ENCODE assay signal across 8 cellular contexts in genomic region chr2:55049794-55050132, GRCh38. TPM values are rescaled to one million over a fixed set of nuclear protein-coding genes. Genes with fewer than 3 reads are reported as not detected.
DNase-seq lines count a peak whose midpoint lies in the region; ATAC-seq and TF ChIP-seq lines count a peak whose summit lies in the region.

No MANE protein-coding gene starts in this region.

- peak; percentile 18 for DNase-seq in 8988T
- no peak for DNase-seq in left ventricle myocardium inferior
- DNase-seq in smooth muscle cell (lab: John Stamatoyannopoulos, UW; ENCODE audit: unreplicated experiment): peak; percentile 53
- DNase-seq in DMS153 treated with DMSO at 0.1 percent for 48 hours (lab: John Stamatoyannopoulos, UW; ENCODE audit: unreplicated experiment): no peak
- no peak for DNase-seq in stimulated activated naive CD4-positive, alpha-beta T cell treated with Interleukin-2 at 50 U/mL for 16 hours (lab: John Stamatoyannopoulos, UW)
- DNase-seq in NCI-H2029 (lab: John Stamatoyannopoulos, UW): no peak

- TF ChIP-seq CTCF in WI38 (IDR thresholded peaks at IDR 0.05; ENCODE audit: low read depth, low read length) (no peak), left ventricle myocardium inferior (IDR thresholded peaks at IDR 0.05; ENCODE audit: borderline replicate concordance) (no peak), smooth muscle cell (IDR thresholded peaks at IDR 0.05; ENCODE audit: borderline replicate concordance, insufficient read depth, poor library complexity, severe bottlenecking) (peak; percentile 2)

- H3K9ac ChIP-seq in smooth muscle cell (ENCODE audit: low read depth): peak overlapping the region; percentile 91

- ATAC-seq in GM21381 (IDR thresholded peaks at IDR 0.05; ENCODE audit: unreplicated experiment): peak; percentile 0

- H3K27me3 ChIP-seq in left ventricle myocardium inferior (ENCODE audit: low read depth): no peaks in the 10 kb centered on the region
- no peaks in the 10 kb centered on the region for H3K27me3 ChIP-seq in smooth muscle cell (ENCODE audit: low read depth)

- peaks cover 73% of the 10 kb centered on the region for H3K79me2 ChIP-seq in smooth muscle cell (ENCODE audit: low read depth)

- WGBS in smooth muscle cell (ENCODE audit: low lambda C conversion rate): 2% methylated on average over 9 of the region's 45 CpGs

- peaks cover 13% of the 10 kb centered on the region for H3F3A ChIP-seq in smooth muscle cell (ENCODE audit: low read depth)

- H3K4me2 ChIP-seq in smooth muscle cell: peak overlapping the region; percentile 87

- H3K27ac ChIP-seq in left ventricle myocardium inferior (replicated peaks) (peak overlapping the region; percentile 97), smooth muscle cell (ENCODE audit: low read depth) (peak overlapping the region; percentile 99)

- H3K36me3 ChIP-seq in left ventricle myocardium inferior: no peaks in the 10 kb centered on the region
- no peaks in the 10 kb centered on the region for H3K36me3 ChIP-seq in smooth muscle cell (ENCODE audit: low read depth)

- H2AFZ ChIP-seq in smooth muscle cell (ENCODE audit: low read depth): no peak overlapping the region

- H3K4me3 ChIP-seq in WI38 (ENCODE audit: low read depth, low read length): peak overlapping the region; percentile 89
- peak overlapping the region; percentile 92 for H3K4me3 ChIP-seq in left ventricle myocardium inferior
- peak overlapping the region; percentile 94 for H3K4me3 ChIP-seq in smooth muscle cell

- H3K9me3 ChIP-seq in left ventricle myocardium inferior (replicated peaks) (no peaks in the 10 kb centered on the region), smooth muscle cell (replicated peaks; ENCODE audit: low read depth) (no peaks in the 10 kb centered on the region)

- peaks cover 47% of the 10 kb centered on the region for H4K20me1 ChIP-seq in smooth muscle cell (ENCODE audit: low read depth)

- H3K4me1 ChIP-seq in left ventricle myocardium inferior: peaks cover 65% of the 10 kb centered on the region
- H3K4me1 ChIP-seq in smooth muscle cell (ENCODE audit: low read depth): peaks cover 40% of the 10 kb centered on the region

- intact Hi-C loops in left ventricle myocardium inferior (cut with micrococcal nuclease): loop anchor here (10.0 kb wide), 1 partner anchor 55 kb away; no protein-coding TSS in a partner anchor

RNA-seq across cellular contexts. Expression of gene RTN4, which starts 0.5 kb away (rescaled TPM):
- total RNA-seq in left ventricle myocardium inferior (105 TPM), smooth muscle cell (246 and 295 TPM in 2 replicates)
- polyA plus RNA-seq in smooth muscle cell: 335 and 371 TPM in 2 replicates

Comparison
In these comparisons a context has a peak if more than half of its experiments do, and no peak if none do; other contexts are left out.
1. DNase-seq: peak in 8988T (single experiment) and smooth muscle cell (single experiment); none in left ventricle myocardium inferior (single experiment), DMS153 treated with DMSO at 0.1 percent for 48 hours (single experiment), stimulated activated naive CD4-positive, alpha-beta T cell treated with Interleukin-2 at 50 U/mL for 16 hours (single experiment) and NCI-H2029 (single experiment).
2. Peak in every context shown above with its lines, with median percentiles within 50 percentile points of each other: H3K4me3 ChIP-seq.